21 cellular contexts compared by ENCODE assay signal in the genomic region with DNA sequence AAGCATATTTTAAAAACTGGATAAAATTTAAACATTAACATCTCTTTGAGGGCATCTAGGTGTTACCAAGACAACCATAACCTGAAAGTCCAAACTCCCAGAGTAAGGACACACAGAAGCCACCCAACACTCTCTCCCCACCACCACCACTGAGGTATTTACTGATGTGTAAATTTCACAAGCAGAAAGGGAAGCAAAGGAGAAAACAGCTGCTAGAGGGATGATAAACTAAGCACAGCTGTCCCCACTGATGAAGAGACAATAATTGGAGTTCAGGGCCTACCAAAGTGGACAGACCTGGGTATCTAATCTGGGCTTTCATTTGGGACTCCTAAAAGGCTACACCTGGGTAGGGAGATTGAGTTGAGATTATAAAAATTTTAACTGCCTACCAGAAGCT.
DNase-seq lines count a peak whose midpoint lies in the region; ATAC-seq and TF ChIP-seq lines count a peak whose summit lies in the region.
"Had no signal": no experiment of that assay in that cellular context is flagged by ENCODE, and none has a peak within 500 bp of the region (broad histone marks: within the 10 kb centered on the region; RNA-seq: fewer than 3 reads in every experiment).

No MANE protein-coding gene starts in this region.

- peak overlapping the region; percentile 87 for H3K4me2 ChIP-seq in OCI-LY3 (ENCODE audit: low read length)
- H3K4me2 ChIP-seq: BLaER1 treated with 17β-estradiol and CSF1 and Interleukin-3, amounts not matched to agents 10 nM and 100 nM had no signal

- peak overlapping the region; percentile 61 to 100 (median 99) for H3K27ac Mint-ChIP-seq in CD14-positive monocyte

- no peaks in the 10 kb centered on the region for H4K20me1 ChIP-seq in OCI-LY3 (ENCODE audit: insufficient read depth, low read length)
- H4K20me1 ChIP-seq: BLaER1 treated with 17β-estradiol and CSF1 and Interleukin-3, amounts not matched to agents 10 nM and 100 nM had no signal

- peak; percentile 27 for DNase-seq in NCI-H2171 treated with DMSO at 0.1 percent for 48 hours (lab: John Stamatoyannopoulos, UW)
- no peak for DNase-seq in NCI-H2171 (lab: John Stamatoyannopoulos, UW)
- DNase-seq in CD14-positive monocyte (ENCODE audit: low spot score): no peak
- DNase-seq in myocyte (ENCODE audit: low read depth): peak; percentile 22
- DNase-seq in left lobe of liver (ENCODE audit: low spot score): no peak
- no peak for DNase-seq in A172 (ENCODE audit: low spot score)
- DNase-seq: GDM1; GM23248; KBM-7; NCI-H1417 treated with DMSO at 0.1 percent for 48 hours; NCI-H187 treated with DMSO at 0.1 percent for 48 hours; NCI-H446; NCI-H526 treated with DMSO at 0.1 percent for 48 hours; NK-92 treated with Interleukin-12 subunit alpha and Interleukin-12 subunit beta, amount 100 ng/mL, for 24 hours; RPMI8226; SIG-M5 had no signal

- no peaks in the 10 kb centered on the region for H3K36me3 Mint-ChIP-seq in CD14-positive monocyte

- peak overlapping the region; percentile 96 for H3K27ac ChIP-seq in OCI-LY3 (ENCODE audit: low read length)
- H3K27ac ChIP-seq: BLaER1 treated with 17β-estradiol and CSF1 and Interleukin-3, amounts not matched to agents 10 nM and 100 nM; GM23248 had no signal

- peaks cover 36% of the 10 kb centered on the region for H3K79me2 ChIP-seq in OCI-LY3 (ENCODE audit: low read length)

- peaks cover 6 to 9% (median 7%) of the 10 kb centered on the region in 7 donors for H3K9me3 Mint-ChIP-seq in CD14-positive monocyte

- no peak for TF ChIP-seq CTCF in CD14-positive monocyte (IDR thresholded peaks at IDR 0.05)
- TF ChIP-seq CTCF in OCI-LY3 (IDR thresholded peaks at IDR 0.05; ENCODE audit: low read depth, low read length): no peak

- peaks cover 8% of the 10 kb centered on the region for H3K36me3 ChIP-seq in OCI-LY3 (replicated peaks; ENCODE audit: low read depth, low read length)
- H3K36me3 ChIP-seq: BLaER1 treated with 17β-estradiol and CSF1 and Interleukin-3, amounts not matched to agents 10 nM and 100 nM had no signal

- intact Hi-C loops in CD14-positive monocyte (cut with micrococcal nuclease): loop anchor here (5.0 to 10.0 kb wide), 4 partner anchors 33 to 233 kb away; a partner anchor contains a TSS

- peaks cover 3% of the 10 kb centered on the region; the same call in 1 of the 2 replicates for H3K9me3 ChIP-seq in OCI-LY3 (ENCODE audit: insufficient read depth, low read length)

- no peak overlapping the region for H3K4me3 ChIP-seq in OCI-LY3 (ENCODE audit: low read length)
- H3K4me3 ChIP-seq: BLaER1 treated with 17β-estradiol and CSF1 and Interleukin-3, amounts not matched to agents 10 nM and 100 nM; GM12878; GM23248 had no signal

- H3K4me1 ChIP-seq in OCI-LY3 (ENCODE audit: low read length): peaks cover 69% of the 10 kb centered on the region

- H3K27me3 Mint-ChIP-seq in CD14-positive monocyte (ENCODE audit: low read depth in 3 of 3): no peaks in the 10 kb centered on the region

- peak overlapping the region; percentile 5; the same call in 1 of the 2 replicates for H3K9ac ChIP-seq in OCI-LY3 (ENCODE audit: low read length)
- H3K9ac ChIP-seq: BLaER1 treated with 17β-estradiol and CSF1 and Interleukin-3, amounts not matched to agents 10 nM and 100 nM; GM23248 had no signal

- no peak overlapping the region for H2AFZ ChIP-seq in OCI-LY3 (ENCODE audit: low read depth, low read length)
- H2AFZ ChIP-seq: GM23248 had no signal

- no peaks in the 10 kb centered on the region for H3K27me3 ChIP-seq in OCI-LY3 (ENCODE audit: low read depth, low read length)
- H3K27me3 ChIP-seq: BLaER1 treated with 17β-estradiol and CSF1 and Interleukin-3, amounts not matched to agents 10 nM and 100 nM had no signal

- ATAC-seq in left lobe of liver: no peak
- ATAC-seq in GM18867 (IDR thresholded peaks at IDR 0.05; ENCODE audit: unreplicated experiment): no peak
- ATAC-seq: HCT116 had no signal

- no peak overlapping the region for H3K4me3 Mint-ChIP-seq in CD14-positive monocyte

- H3K4me1 Mint-ChIP-seq in CD14-positive monocyte: peaks cover 53% of the 10 kb centered on the region

Comparison
In these comparisons a context has a peak if more than half of its experiments do, and no peak if none do; other contexts are left out.
1. DNase-seq: peak in NCI-H2171 treated with DMSO at 0.1 percent for 48 hours (single experiment) and myocyte (single experiment); none in NCI-H2171 (single experiment), CD14-positive monocyte (single experiment), left lobe of liver (single experiment) and A172 (single experiment).